Comparison of ENCODE assay signal across 8 cellular contexts in genomic region chr6:118551063-118551672, GRCh38. TPM values are rescaled to one million over a fixed set of nuclear protein-coding genes. Genes with fewer than 3 reads are reported as not detected.
DNase-seq lines count a peak whose midpoint lies in the region; ATAC-seq and TF ChIP-seq lines count a peak whose summit lies in the region.

No MANE protein-coding gene starts in this region.

- DNase-seq in NCI-H510A treated with DMSO at 0.1 percent for 48 hours (lab: John Stamatoyannopoulos, UW) (peak; percentile 49), NCI-H510A (lab: John Stamatoyannopoulos, UW) (no peak), HuH-7 (ENCODE audit: low spot score) (peak; percentile 10), Peyer's patch (no peak), dermis blood vessel endothelial cell (peak; percentile 75), mesenchymal stem cell (peak; percentile 79), mesenteric fat pad (ENCODE audit: low spot score) (no peak)

- H3K27me3 ChIP-seq in Peyer's patch (no peaks in the 10 kb centered on the region), mesenchymal stem cell (ENCODE audit: control insufficient read depth in 1 of 2, insufficient read depth in 1 of 2, low read length in 2 of 2) (no peaks in the 10 kb centered on the region)

- no peak overlapping the region for H2BK5ac ChIP-seq in mesenchymal stem cell (ENCODE audit: low read depth, low read length, poor library complexity, severe bottlenecking)

- H3K4me1 ChIP-seq in Peyer's patch (no peaks in the 10 kb centered on the region), mesenchymal stem cell (ENCODE audit: control insufficient read depth, insufficient read depth, low read depth, low read length) (peaks cover 2% of the 10 kb centered on the region)

- H3K4me2 ChIP-seq in mesenchymal stem cell (ENCODE audit: low read length, poor library complexity, severe bottlenecking), result no peak overlapping the region

- H3K9me3 ChIP-seq in Peyer's patch (no peaks in the 10 kb centered on the region), mesenchymal stem cell (ENCODE audit: control insufficient read depth, low read length) (no peaks in the 10 kb centered on the region)

- H3K27ac ChIP-seq in Peyer's patch (peak overlapping the region in 1 of 4 donors; percentile 4), mesenchymal stem cell (ENCODE audit: low read length, poor library complexity, severe bottlenecking) (no peak overlapping the region)

- H2BK15ac ChIP-seq in mesenchymal stem cell (ENCODE audit: low read depth, poor library complexity, severe bottlenecking), result no peak overlapping the region

- H3K36me3 ChIP-seq in Peyer's patch (no peaks in the 10 kb centered on the region), mesenchymal stem cell (ENCODE audit: control insufficient read depth in 1 of 2, insufficient read depth in 2 of 2, low read depth in 1 of 2, low read length in 2 of 2) (peaks cover 0 to 13% of the 10 kb centered on the region in 2 experiments)

- H3K14ac ChIP-seq in mesenchymal stem cell (ENCODE audit: low read length in 2 of 2), result no peak overlapping the region

- H4K91ac ChIP-seq in mesenchymal stem cell (ENCODE audit: low read length), result no peak overlapping the region

- H2BK12ac ChIP-seq in mesenchymal stem cell (ENCODE audit: low read length in 2 of 2), result no peak overlapping the region

- H2AK5ac ChIP-seq in mesenchymal stem cell (ENCODE audit: low read length, severe bottlenecking), result no peak overlapping the region

- no peak overlapping the region for H3K23ac ChIP-seq in mesenchymal stem cell (ENCODE audit: low read length in 2 of 2)

- 27% methylated on average over 1 of the region's 2 CpGs for WGBS in mesenchymal stem cell

- ATAC-seq in GM21528 (IDR thresholded peaks at IDR 0.05; ENCODE audit: low FRiP score, unreplicated experiment), result peak; percentile 82

- TF ChIP-seq CTCF in Peyer's patch (IDR thresholded peaks at IDR 0.05), result peak in 4 of 6 experiments; percentile 33 to 52 (median 48)

- no peak overlapping the region for H3K4ac ChIP-seq in mesenchymal stem cell (ENCODE audit: low read depth in 1 of 2, low read length in 2 of 2)

- no peak overlapping the region for H2AFZ ChIP-seq in mesenchymal stem cell (ENCODE audit: low read depth, low read length)

- peak overlapping the region; percentile 79 for H3K9ac ChIP-seq in mesenchymal stem cell (ENCODE audit: low read length)

- TF ChIP-seq POLR2A in Peyer's patch (IDR thresholded peaks at IDR 0.05), result no peak

- H4K8ac ChIP-seq in mesenchymal stem cell (ENCODE audit: low read length), result no peak overlapping the region

- no peak overlapping the region for H2BK120ac ChIP-seq in mesenchymal stem cell (ENCODE audit: low read depth, low read length)

- peak overlapping the region in 1 of 4 donors; percentile 26 for H3K4me3 ChIP-seq in Peyer's patch
- no peak overlapping the region for H3K4me3 ChIP-seq in mesenchymal stem cell (ENCODE audit: insufficient read depth in 1 of 2, low read depth in 1 of 2, low read length in 2 of 2)

- H3K18ac ChIP-seq in mesenchymal stem cell (ENCODE audit: low read depth in 1 of 2, low read length in 2 of 2), result no peak overlapping the region

- peaks cover 3% of the 10 kb centered on the region for H3K79me1 ChIP-seq in mesenchymal stem cell (replicated peaks; ENCODE audit: low read length, poor library complexity, severe bottlenecking)

RNA-seq across cellular contexts. Expression of gene PLN, which starts 3.1 kb away (rescaled TPM):
- total RNA-seq in Peyer's patch (10 to 100 TPM in 2 of 4 donors, 1 to 10 TPM in 2; 6.1 to 28.9 (median 12.2) TPM), dermis blood vessel endothelial cell (not detected in 2 replicates), mesenteric fat pad (5.6 TPM)
- polyA plus RNA-seq in mesenchymal stem cell (2013, experiment 1 of 2), result 6.9 TPM
- polyA plus RNA-seq in mesenchymal stem cell (2013, experiment 2 of 2), result 6.7 TPM

Comparison
In these comparisons a context has a peak if more than half of its experiments do, and no peak if none do; other contexts are left out.
1. DNase-seq: peak in NCI-H510A treated with DMSO at 0.1 percent for 48 hours (single experiment), HuH-7 (single experiment), dermis blood vessel endothelial cell (single experiment) and mesenchymal stem cell (single experiment); none in NCI-H510A (single experiment), Peyer's patch (0 of 3) and mesenteric fat pad (single experiment).